In genomic region chr15:60363024-60363674, GRCh38 we compare ENCODE assay signal across 1 cellular context.
TF ChIP-seq lines count a peak whose summit lies in the region.

No MANE protein-coding gene starts in this region.

TF ChIP-seq in SK-N-SH treated with all-trans-retinoic acid at 6 μM for 48 hours, 23 proteins besides CTCF, POLR2A, EP300 and RAD21 (continued from another document):
- peak; percentile 77 for TF ChIP-seq PATZ1 (CRISPR knock-in tag; IDR thresholded peaks at IDR 0.05; ENCODE audit: borderline replicate concordance)
- no peak for TF ChIP-seq PPARA (CRISPR knock-in tag; IDR thresholded peaks at IDR 0.05; ENCODE audit: borderline replicate concordance)
- TF ChIP-seq TCF4 (CRISPR knock-in tag; IDR thresholded peaks at IDR 0.05; ENCODE audit: borderline replicate concordance): 0 out of 2 replicates have a peak, but pooled peaks have one; percentile 71
- peak; percentile 98 for TF ChIP-seq ISL1 (CRISPR knock-in tag; IDR thresholded peaks at IDR 0.05)
- no peak for TF ChIP-seq POU6F1 (CRISPR knock-in tag; IDR thresholded peaks at IDR 0.05; ENCODE audit: borderline replicate concordance, low read depth)
- TF ChIP-seq SNAI2 (CRISPR knock-in tag; IDR thresholded peaks at IDR 0.05): no peak; the same call in 1 of the 2 replicates
- TF ChIP-seq ZFP30 (CRISPR knock-in tag; IDR thresholded peaks at IDR 0.05): no peak
- TF ChIP-seq ARNTL (CRISPR knock-in tag; IDR thresholded peaks at IDR 0.05; ENCODE audit: borderline replicate concordance, low read depth): no peak
- no peak; the same call in 1 of the 2 replicates for TF ChIP-seq CSRNP3 (CRISPR knock-in tag; IDR thresholded peaks at IDR 0.05)
- TF ChIP-seq GLIS3 (CRISPR knock-in tag; IDR thresholded peaks at IDR 0.05): 0 out of 2 replicates have a peak, but pooled peaks have one; percentile 38
- TF ChIP-seq ZC3H10 (CRISPR knock-in tag; IDR thresholded peaks at IDR 0.05): peak; percentile 85
- no peak; the same call in 1 of the 2 replicates for TF ChIP-seq RARB (CRISPR knock-in tag; IDR thresholded peaks at IDR 0.05)
- TF ChIP-seq ZNF8 (CRISPR knock-in tag; IDR thresholded peaks at IDR 0.05): no peak
- no peak for TF ChIP-seq BACH2 (CRISPR knock-in tag; IDR thresholded peaks at IDR 0.05; ENCODE audit: borderline replicate concordance)
